ENCODE assay signal across 14 cellular contexts in the genomic region with DNA sequence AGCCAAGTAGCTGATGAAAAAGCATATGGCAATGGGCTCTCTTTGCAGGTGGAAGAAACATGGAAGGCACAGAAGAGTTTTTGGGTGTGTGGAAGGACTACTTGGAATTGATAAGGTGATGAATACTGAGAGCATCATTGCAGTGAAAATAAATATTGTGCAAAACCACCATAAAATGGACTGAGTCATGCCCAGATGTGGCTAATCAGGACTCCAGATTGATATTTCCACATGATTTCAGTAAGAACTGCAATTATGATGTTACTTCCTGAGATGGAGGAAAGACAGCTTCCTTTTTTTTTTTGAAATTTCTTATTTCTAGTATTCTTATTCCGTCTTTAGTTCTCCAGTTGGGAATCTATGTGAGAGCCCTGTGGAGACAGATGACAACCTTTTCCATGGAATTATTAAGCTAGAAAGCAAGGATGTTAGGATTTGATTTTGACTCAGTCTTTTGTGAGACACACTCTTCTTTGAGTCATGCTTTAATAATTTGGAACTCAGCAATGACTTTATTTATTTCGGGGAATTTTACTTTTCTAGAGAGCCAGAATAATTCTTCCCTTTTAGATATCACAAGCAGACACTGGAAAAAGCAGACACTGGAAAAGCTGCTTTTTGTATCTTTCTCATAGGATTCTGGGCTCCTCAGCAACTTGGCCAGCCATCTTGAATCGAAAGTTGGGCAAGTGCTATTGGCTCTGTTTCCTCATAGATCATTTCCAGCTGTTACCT.
DNase-seq lines count a peak whose midpoint lies in the region; ATAC-seq, FAIRE-seq and TF ChIP-seq lines count a peak whose summit lies in the region.
"Had no signal": no experiment of that assay in that cellular context is flagged by ENCODE, and none has a peak within 500 bp of the region (broad histone marks: within the 10 kb centered on the region; RNA-seq: fewer than 3 reads in every experiment).

No MANE protein-coding gene starts in this region.

- no peak for FAIRE-seq in GM12892 (lab: Jason Lieb, UNC)
- FAIRE-seq: HTR-8/SVneo had no signal

- no peaks in the 10 kb centered on the region for H3K4me1 ChIP-seq in psoas muscle
- H3K4me1 ChIP-seq: Caco-2 had no signal

- intact Hi-C loops in psoas muscle (cut with DNase I): no loop called here

- no peaks in the 10 kb centered on the region for H3K9me3 ChIP-seq in psoas muscle
- H3K9me3 ChIP-seq: Caco-2 had no signal

- TF ChIP-seq POLR2A in GM12892 (IDR thresholded peaks at IDR 0.05; ENCODE audit: low read depth, low read length): no peak

- WGBS in psoas muscle, 3 donors: 22 to 42% (median 25%) methylated on average over 3 of the region's 3 CpGs

- peak in 3 of 4 donors; percentile 38 to 64 (median 46) for ATAC-seq in psoas muscle
- ATAC-seq: stimulated activated effector memory CD8-positive, alpha-beta T cell treated with anti-CD3 and anti-CD28 coated beads, Interleukin-12 subunit alpha, Interleukin-12 subunit beta, amount 100 ng/mL, for 72 hours had no signal

- H3K27me3 ChIP-seq in psoas muscle (ENCODE audit: insufficient read depth in 3 of 3, low read length in 2 of 3): no peaks in the 10 kb centered on the region

- H3K36me3 ChIP-seq in psoas muscle (ENCODE audit: insufficient read depth in 1 of 2, low read depth in 1 of 2): no peaks in the 10 kb centered on the region

- DNase-seq in CD1c-positive myeloid dendritic cell (ENCODE audit: extremely low spot score): peak; percentile 50
- peak; percentile 74 for DNase-seq in NOMO-1 treated with dmso at 0.1 percent for 144 hours (lab: John Stamatoyannopoulos, UW; ENCODE audit: unreplicated experiment)
- peak; percentile 79 for DNase-seq in fibroblast of gingiva (ENCODE audit: low read depth)
- no peak for DNase-seq in psoas muscle
- DNase-seq in GM12892 (ENCODE audit: insufficient read length): no peak
- DNase-seq in glomerular visceral epithelial cell (ENCODE audit: extremely low spot score): no peak
- DNase-seq in stimulated activated CD4-positive, alpha-beta T cell treated with anti-CD3 and anti-CD28 coated beads, Interleukin-15, amount 100 ng/mL, for 24 hours: no peak
- no peak for DNase-seq in dermis blood vessel endothelial cell
- DNase-seq: activated B cell treated with CpG ODN at 0.5 μM for 24 hours, Caco-2, cerebellar nuclear complex, naive B cell had no signal

- TF ChIP-seq CTCF in psoas muscle (IDR thresholded peaks at IDR 0.05): no peak

- no peak overlapping the region for H3K27ac ChIP-seq in psoas muscle

- no peak overlapping the region for H3K4me3 ChIP-seq in psoas muscle

Comparison
In these comparisons a context has a peak if more than half of its experiments do, and no peak if none do; other contexts are left out.
1. DNase-seq: peak in CD1c-positive myeloid dendritic cell (single experiment), NOMO-1 treated with dmso at 0.1 percent for 144 hours (single experiment) and fibroblast of gingiva (single experiment); none in psoas muscle (0 of 2), GM12892 (single experiment), glomerular visceral epithelial cell (single experiment), stimulated activated CD4-positive, alpha-beta T cell treated with anti-CD3 and anti-CD28 coated beads, Interleukin-15, amount 100 ng/mL, for 24 hours (single experiment) and dermis blood vessel endothelial cell (single experiment).